In the genomic region with DNA sequence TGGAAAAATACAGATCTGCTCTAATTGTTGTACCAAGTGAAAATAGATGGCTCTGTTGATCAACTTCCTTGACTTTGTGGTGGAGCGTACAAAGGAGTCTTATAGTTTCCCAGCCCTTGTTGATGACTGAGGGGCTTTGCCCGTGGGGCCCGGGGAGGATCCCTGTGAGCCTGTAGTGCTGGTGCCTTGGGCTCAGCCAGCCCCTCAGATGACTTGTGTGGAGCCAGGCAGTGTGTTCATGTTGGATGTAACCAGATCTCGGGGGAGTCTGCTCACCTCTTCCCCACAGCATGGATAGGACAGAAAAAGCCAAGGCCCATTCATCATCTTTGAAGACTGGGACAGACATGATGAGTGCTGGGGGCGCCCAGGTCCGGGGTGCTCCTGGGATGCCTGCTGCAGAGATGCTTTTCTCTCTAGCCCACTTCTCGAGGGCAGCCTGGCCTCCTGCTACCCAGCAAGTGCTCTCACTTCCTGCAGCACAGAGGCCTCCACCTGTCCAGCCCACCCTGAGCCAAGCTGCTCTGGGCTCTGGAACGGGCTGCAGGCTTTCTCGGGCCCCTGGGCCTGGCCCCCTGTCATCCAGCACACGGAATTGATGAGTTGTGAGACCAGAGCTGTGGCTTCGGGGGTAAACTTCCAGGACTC, we compare ENCODE assay signal across 1 cellular context.
TF ChIP-seq lines count a peak whose summit lies in the region.

No MANE protein-coding gene starts in this region.

TF ChIP-seq in HCT116, 20 proteins besides CTCF, POLR2A, EP300 and RAD21 (continued from another document):
- TF ChIP-seq REST (IDR thresholded peaks at IDR 0.05; ENCODE audit: low read depth) = no peak
- no peak for TF ChIP-seq ZFX (IDR thresholded peaks at IDR 0.05)
- TF ChIP-seq EZH2phosphoT487 (IDR thresholded peaks at IDR 0.05; ENCODE audit: borderline replicate concordance) = no peak
- no peak for TF ChIP-seq SIN3A (IDR thresholded peaks at IDR 0.05; ENCODE audit: low read depth)
- TF ChIP-seq CEBPB (IDR thresholded peaks at IDR 0.05; ENCODE audit: low read depth) = no peak; the same call in 1 of the 2 replicates
- no peak for TF ChIP-seq EGR1 (IDR thresholded peaks at IDR 0.05; ENCODE audit: low read depth)
- no peak for TF ChIP-seq EZH2 (IDR thresholded peaks at IDR 0.05)
- no peak for TF ChIP-seq ELF1 (IDR thresholded peaks at IDR 0.05; ENCODE audit: borderline replicate concordance, low read depth)
- no peak for TF ChIP-seq ZNF274 (IDR thresholded peaks at IDR 0.05; ENCODE audit: low read depth, low read length)
- TF ChIP-seq POLR2AphosphoS5 (IDR thresholded peaks at IDR 0.05; ENCODE audit: low read depth, low read length) = no peak
- TF ChIP-seq SP1 (IDR thresholded peaks at IDR 0.05; ENCODE audit: low read depth) = no peak
- no peak for TF ChIP-seq CBX3 (IDR thresholded peaks at IDR 0.05; ENCODE audit: low read depth)
- no peak for TF ChIP-seq ATF3 (IDR thresholded peaks at IDR 0.05)
- TF ChIP-seq, protein P1, sequence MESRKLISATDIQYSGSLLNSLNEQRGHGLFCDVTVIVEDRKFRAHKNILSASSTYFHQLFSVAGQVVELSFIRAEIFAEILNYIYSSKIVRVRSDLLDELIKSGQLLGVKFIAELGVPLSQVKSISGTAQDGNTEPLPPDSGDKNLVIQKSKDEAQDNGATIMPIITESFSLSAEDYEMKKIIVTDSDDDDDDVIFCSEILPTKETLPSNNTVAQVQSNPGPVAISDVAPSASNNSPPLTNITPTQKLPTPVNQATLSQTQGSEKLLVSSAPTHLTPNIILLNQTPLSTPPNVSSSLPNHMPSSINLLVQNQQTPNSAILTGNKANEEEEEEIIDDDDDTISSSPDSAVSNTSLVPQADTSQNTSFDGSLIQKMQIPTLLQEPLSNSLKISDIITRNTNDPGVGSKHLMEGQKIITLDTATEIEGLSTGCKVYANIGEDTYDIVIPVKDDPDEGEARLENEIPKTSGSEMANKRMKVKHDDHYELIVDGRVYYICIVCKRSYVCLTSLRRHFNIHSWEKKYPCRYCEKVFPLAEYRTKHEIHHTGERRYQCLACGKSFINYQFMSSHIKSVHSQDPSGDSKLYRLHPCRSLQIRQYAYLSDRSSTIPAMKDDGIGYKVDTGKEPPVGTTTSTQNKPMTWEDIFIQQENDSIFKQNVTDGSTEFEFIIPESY (IDR thresholded peaks at IDR 0.05; ENCODE audit: extremely low read depth, insufficient replicate concordance, low read length) = no peak
- no peak for TF ChIP-seq FOSL1 (IDR thresholded peaks at IDR 0.05; ENCODE audit: low read depth)
- no peak for TF ChIP-seq TCF7L2 (IDR thresholded peaks at IDR 0.05; ENCODE audit: borderline replicate concordance, extremely low read depth, insufficient read depth, insufficient read length)
- no peak for TF ChIP-seq JUND (IDR thresholded peaks at IDR 0.05)
